ENCODE assay signal across 10 cellular contexts in genomic region chr14:49897965-49898364, GRCh38. TPM values are rescaled to one million over a fixed set of nuclear protein-coding genes. Genes with fewer than 3 reads are reported as not detected.
A peak's percentile ranks its signal among the peaks of the same experiment; 100 is the strongest.
DNase-seq lines count a peak whose midpoint lies in the region; ATAC-seq and TF ChIP-seq lines count a peak whose summit lies in the region.
"Had no signal": no experiment of that assay in that cellular context is flagged by ENCODE, and none has a peak within 500 bp of the region (broad histone marks: within the 10 kb centered on the region; RNA-seq: fewer than 3 reads in every experiment).

No MANE protein-coding gene starts in this region.

- peak overlapping the region; percentile 99 for H3K27ac Mint-ChIP-seq in T-helper 17 cell

- H3K9ac ChIP-seq in subcutaneous abdominal adipose tissue (ENCODE audit: low read length in 5 of 5): peak overlapping the region in 1 of 5 donors; percentile 37

- DNase-seq in activated T-cell treated with anti-CD3 and anti-CD28 coated beads, Interleukin-2, amount 50 U/mL, for 4 hours: no peak
- DNase-seq in activated T-cell treated with anti-CD3 and anti-CD28 coated beads, Interleukin-2, amount 50 U/mL, for 48 hours: no peak
- no peak for DNase-seq in T-helper 17 cell
- no peak for DNase-seq in foreskin keratinocyte
- no peak for DNase-seq in UCSD-AML1 (lab: John Stamatoyannopoulos, UW; ENCODE audit: unreplicated experiment)
- no peak for DNase-seq in brain microvascular endothelial cell
- DNase-seq: NCI-H146 had no signal

- no peak for ATAC-seq in activated T-cell treated with anti-CD3 and anti-CD28 coated beads, Interleukin-2, amount 50 U/mL, for 4 hours
- ATAC-seq in T-helper 17 cell: no peak
- no peak for ATAC-seq in foreskin keratinocyte
- no peak for ATAC-seq in HG02588 (IDR thresholded peaks at IDR 0.05; ENCODE audit: unreplicated experiment)

- peak overlapping the region in 1 of 5 donors; percentile 16 for H3K4me3 ChIP-seq in subcutaneous abdominal adipose tissue (ENCODE audit: low read depth in 1 of 5, low read length in 5 of 5)
- H3K4me3 ChIP-seq in brain microvascular endothelial cell (ENCODE audit: low read depth, low read length): no peak overlapping the region
- H3K4me3 ChIP-seq: cardiac muscle cell had no signal

- TF ChIP-seq CTCF in foreskin keratinocyte (conservative IDR thresholded peaks at IDR 0.05): no peak
- no peak for TF ChIP-seq CTCF in brain microvascular endothelial cell (IDR thresholded peaks at IDR 0.05; ENCODE audit: low read depth, low read length, missing control alignments)

- H3K36me3 Mint-ChIP-seq in activated T-cell treated with anti-CD3 and anti-CD28 coated beads, Interleukin-2, amount 50 U/mL, for 4 hours (ENCODE audit: insufficient read depth): peaks cover 44% of the 10 kb centered on the region
- peaks cover 18% of the 10 kb centered on the region for H3K36me3 Mint-ChIP-seq in T-helper 17 cell (ENCODE audit: low read depth)

- in situ Hi-C loops in brain microvascular endothelial cell (cut with HindIII; ENCODE audit: low pct_ligation_motif_present, low sequenced_read_pairs): no loop called here

- H3K27me3 ChIP-seq in foreskin keratinocyte: no peaks in the 10 kb centered on the region
- H3K27me3 ChIP-seq in subcutaneous abdominal adipose tissue (ENCODE audit: control insufficient read depth in 5 of 5, insufficient read depth in 4 of 5, low read length in 5 of 5): no peaks in the 10 kb centered on the region
- H3K27me3 ChIP-seq in brain microvascular endothelial cell (replicated peaks): no peaks in the 10 kb centered on the region
- H3K27me3 ChIP-seq: cardiac muscle cell had no signal

- H3K36me3 ChIP-seq in subcutaneous abdominal adipose tissue (ENCODE audit: control insufficient read depth in 5 of 5, insufficient read depth in 5 of 5, low read length in 5 of 5) (peaks cover 0 to 10% (median 7%) of the 10 kb centered on the region in 5 donors), brain microvascular endothelial cell (replicated peaks) (peaks cover 18% of the 10 kb centered on the region)

- peaks cover 26% of the 10 kb centered on the region for H3K4me1 ChIP-seq in foreskin keratinocyte
- peaks cover 5 to 48% (median 42%) of the 10 kb centered on the region in 5 donors for H3K4me1 ChIP-seq in subcutaneous abdominal adipose tissue (ENCODE audit: control insufficient read depth in 5 of 5, insufficient read depth in 5 of 5, low read length in 5 of 5)

- peaks cover 34% of the 10 kb centered on the region for H3K4me1 Mint-ChIP-seq in activated T-cell treated with anti-CD3 and anti-CD28 coated beads, Interleukin-2, amount 50 U/mL, for 4 hours (ENCODE audit: low read depth)
- H3K4me1 Mint-ChIP-seq in T-helper 17 cell: peaks cover 31% of the 10 kb centered on the region

- peak overlapping the region; percentile 67 for H3K27ac ChIP-seq in foreskin keratinocyte
- H3K27ac ChIP-seq in subcutaneous abdominal adipose tissue (ENCODE audit: low read depth, low read length): peak overlapping the region; percentile 99
- no peak overlapping the region for H3K27ac ChIP-seq in brain microvascular endothelial cell
- H3K27ac ChIP-seq: cardiac muscle cell had no signal

- H3K9me3 ChIP-seq in T-helper 17 cell (ENCODE audit: control insufficient read depth, low read length, poor library complexity, severe bottlenecking) (peaks cover 4% of the 10 kb centered on the region), subcutaneous abdominal adipose tissue (ENCODE audit: control insufficient read depth in 5 of 5, low read length in 5 of 5) (no peaks in the 10 kb centered on the region)

- H3K27me3 Mint-ChIP-seq in activated T-cell treated with anti-CD3 and anti-CD28 coated beads, Interleukin-2, amount 50 U/mL, for 4 hours (ENCODE audit: low read depth): no peaks in the 10 kb centered on the region
- H3K27me3 Mint-ChIP-seq in T-helper 17 cell: no peaks in the 10 kb centered on the region

- peak overlapping the region; percentile 98 for H3K4me3 Mint-ChIP-seq in activated T-cell treated with anti-CD3 and anti-CD28 coated beads, Interleukin-2, amount 50 U/mL, for 4 hours
- peak overlapping the region; percentile 92 for H3K4me3 Mint-ChIP-seq in T-helper 17 cell

- no peaks in the 10 kb centered on the region for H3K9me3 Mint-ChIP-seq in activated T-cell treated with anti-CD3 and anti-CD28 coated beads, Interleukin-2, amount 50 U/mL, for 4 hours

RNA-seq across cellular contexts. Expression of gene ARF6, which starts 5.1 kb away (rescaled TPM):
- total RNA-seq in activated T-cell treated with anti-CD3 and anti-CD28 coated beads, Interleukin-2, amount 50 U/mL, for 4 hours: 100 to 1,000 TPM; 134 to 148 (median 143) TPM
- total RNA-seq in T-helper 17 cell (10 to 100 TPM; 95.2 to 98.5 TPM), foreskin keratinocyte (103 and 110 TPM in 2 replicates)
- polyA plus RNA-seq in foreskin keratinocyte: 60.3 and 66.0 TPM in 2 replicates

RNA-seq across cellular contexts. Expression of gene NEMF, which starts 45.4 kb away (rescaled TPM):
- 10 to 100 TPM; 53.0 to 54.0 (median 53.2) TPM for total RNA-seq in activated T-cell treated with anti-CD3 and anti-CD28 coated beads, Interleukin-2, amount 50 U/mL, for 4 hours
- total RNA-seq in T-helper 17 cell (10 to 100 TPM; 83.4 to 83.5 TPM), foreskin keratinocyte (38.3 and 46.7 TPM in 2 replicates)
- 14.1 and 16.8 TPM in 2 replicates for polyA plus RNA-seq in foreskin keratinocyte
